ENCODE assay signal across 8 cellular contexts in genomic region chr2:42809876-42810125, GRCh38. TPM values are rescaled to one million over a fixed set of nuclear protein-coding genes. Genes with fewer than 3 reads are reported as not detected.
DNase-seq lines count a peak whose midpoint lies in the region; TF ChIP-seq lines count a peak whose summit lies in the region.

No MANE protein-coding gene starts in this region.

- peak; percentile 57 for TF ChIP-seq CTCF in left ventricle myocardium inferior (IDR thresholded peaks at IDR 0.05; ENCODE audit: borderline replicate concordance)

- peak overlapping the region; percentile 100 for H3K27ac ChIP-seq in left ventricle myocardium inferior (replicated peaks)

- H3K27me3 ChIP-seq in left ventricle myocardium inferior (ENCODE audit: low read depth): no peaks in the 10 kb centered on the region

- H3K4me1 ChIP-seq in left ventricle myocardium inferior: peaks cover 28% of the 10 kb centered on the region

- H3K4me3 ChIP-seq in left ventricle myocardium inferior: peak overlapping the region; percentile 83

- H3K4me1 Mint-ChIP-seq in activated naive CD8-positive, alpha-beta T cell (ENCODE audit: low read depth): peaks cover 24% of the 10 kb centered on the region

- H3K36me3 ChIP-seq in left ventricle myocardium inferior: no peaks in the 10 kb centered on the region

- peak overlapping the region; percentile 78 for H3K4me3 Mint-ChIP-seq in activated naive CD8-positive, alpha-beta T cell

- H3K9me3 ChIP-seq in left ventricle myocardium inferior (replicated peaks): no peaks in the 10 kb centered on the region

- DNase-seq in NCI-H345 (lab: John Stamatoyannopoulos, UW): peak; percentile 77
- no peak for DNase-seq in NCI-H345 treated with DMSO at 0.1 percent for 48 hours (lab: John Stamatoyannopoulos, UW; ENCODE audit: unreplicated experiment)
- DNase-seq in H4 (ENCODE audit: low spot score): peak; percentile 64
- DNase-seq in NCI-H128 (lab: John Stamatoyannopoulos, UW; ENCODE audit: unreplicated experiment): peak; percentile 39
- DNase-seq in left ventricle myocardium inferior: peak; percentile 88
- DNase-seq in posterior vena cava (ENCODE audit: low spot score): peak; percentile 95
- no peak for DNase-seq in activated effector memory CD4-positive, alpha-beta T cell treated with anti-CD3 and anti-CD28 coated beads, Interleukin-2, amount 50 U/mL, for 16 hours

- no peaks in the 10 kb centered on the region for H3K9me3 Mint-ChIP-seq in activated naive CD8-positive, alpha-beta T cell (ENCODE audit: low read depth)

- no peaks in the 10 kb centered on the region for H3K36me3 Mint-ChIP-seq in activated naive CD8-positive, alpha-beta T cell

- no peak overlapping the region for H3K27ac Mint-ChIP-seq in activated naive CD8-positive, alpha-beta T cell

- intact Hi-C loops in left ventricle myocardium inferior (cut with micrococcal nuclease) (no loop called here), posterior vena cava (cut with DNase I) (no loop called here)

- H3K27me3 Mint-ChIP-seq in activated naive CD8-positive, alpha-beta T cell: no peaks in the 10 kb centered on the region

RNA-seq across cellular contexts. Expression of gene HAAO, which starts 17.4 kb away (rescaled TPM):
- not detected in 2 replicates for total RNA-seq in H4 (2014; rRNA removed; shearing (Covaris generic))
- 2.3 TPM for total RNA-seq in left ventricle myocardium inferior
- 10 to 100 TPM in 1 of 2 donors, 1 to 10 TPM in 1; 5.1 to 15.0 TPM for total RNA-seq in posterior vena cava

RNA-seq across cellular contexts. Expression of gene OXER1, which starts 45.9 kb away (rescaled TPM):
- not detected in 2 replicates for total RNA-seq in H4 (2014; rRNA removed; shearing (Covaris generic))
- total RNA-seq in left ventricle myocardium inferior (0.36 TPM), posterior vena cava (1 to 10 TPM in 1 of 2 donors, under 1 TPM in 1; 1.00 to 2.2 TPM)

Comparison
In these comparisons a context has a peak if more than half of its experiments do, and no peak if none do; other contexts are left out.
1. DNase-seq: peak in NCI-H345 (single experiment), H4 (single experiment), NCI-H128 (single experiment), left ventricle myocardium inferior (single experiment) and posterior vena cava (single experiment); none in NCI-H345 treated with DMSO at 0.1 percent for 48 hours (single experiment) and activated effector memory CD4-positive, alpha-beta T cell treated with anti-CD3 and anti-CD28 coated beads, Interleukin-2, amount 50 U/mL, for 16 hours (single experiment).